ENCODE assay signal across 11 cellular contexts in genomic region chr5:6730407-6730806, GRCh38. TPM values are rescaled to one million over a fixed set of nuclear protein-coding genes. Genes with fewer than 3 reads are reported as not detected.
DNase-seq lines count a peak whose midpoint lies in the region; ATAC-seq lines count a peak whose summit lies in the region.
"Had no signal": no experiment of that assay in that cellular context is flagged by ENCODE, and none has a peak within 500 bp of the region (broad histone marks: within the 10 kb centered on the region; RNA-seq: fewer than 3 reads in every experiment).

No MANE protein-coding gene starts in this region.

- no peak overlapping the region for H3K4ac ChIP-seq in mesenchymal stem cell (ENCODE audit: low read depth in 1 of 2, low read length in 2 of 2)

- peak overlapping the region in 1 of 2 experiments; percentile 24 for H3K18ac ChIP-seq in mesenchymal stem cell (ENCODE audit: low read depth in 1 of 2, low read length in 2 of 2)

- H2BK12ac ChIP-seq in mesenchymal stem cell (ENCODE audit: low read length in 2 of 2), result no peak overlapping the region

- H3K23ac ChIP-seq in mesenchymal stem cell (ENCODE audit: low read length in 2 of 2), result no peak overlapping the region

- WGBS in mesenchymal stem cell, result 76% methylated on average over 7 of the region's 8 CpGs

- H3K4me1 ChIP-seq in mesenchymal stem cell (ENCODE audit: control insufficient read depth, insufficient read depth, low read depth, low read length) (peaks cover 54% of the 10 kb centered on the region), SJCRH30 (peaks cover 4% of the 10 kb centered on the region; the same call in 1 of the 2 replicates)

- H3K79me1 ChIP-seq in mesenchymal stem cell (replicated peaks; ENCODE audit: low read length, poor library complexity, severe bottlenecking), result peaks cover 16% of the 10 kb centered on the region

- H3K27me3 ChIP-seq in mesenchymal stem cell (ENCODE audit: control insufficient read depth in 1 of 2, insufficient read depth in 1 of 2, low read length in 2 of 2) (no peaks in the 10 kb centered on the region), SJCRH30 (no peaks in the 10 kb centered on the region)
- H3K27me3 ChIP-seq: esophagus muscularis mucosa had no signal

- peak; percentile 24 for ATAC-seq in GM18868 (IDR thresholded peaks at IDR 0.05; ENCODE audit: unreplicated experiment)
- peak; percentile 35 for ATAC-seq in GM21737 (IDR thresholded peaks at IDR 0.05; ENCODE audit: unreplicated experiment)
- ATAC-seq in HG02938 (IDR thresholded peaks at IDR 0.05; ENCODE audit: unreplicated experiment), result no peak
- ATAC-seq: right cardiac atrium had no signal

- H3K4me2 ChIP-seq in mesenchymal stem cell (ENCODE audit: low read length, poor library complexity, severe bottlenecking), result no peak overlapping the region

- H3K9me3 ChIP-seq in mesenchymal stem cell (ENCODE audit: control insufficient read depth, low read length) (no peaks in the 10 kb centered on the region), SJCRH30 (replicated peaks) (no peaks in the 10 kb centered on the region)
- H3K9me3 ChIP-seq: esophagus muscularis mucosa had no signal

- H2BK5ac ChIP-seq in mesenchymal stem cell (ENCODE audit: low read depth, low read length, poor library complexity, severe bottlenecking), result no peak overlapping the region

- H3K36me3 ChIP-seq in mesenchymal stem cell (ENCODE audit: control insufficient read depth in 1 of 2, insufficient read depth in 2 of 2, low read depth in 1 of 2, low read length in 2 of 2) (peaks cover 8 to 9% of the 10 kb centered on the region in 2 experiments), SJCRH30 (no peaks in the 10 kb centered on the region)

- H3K9ac ChIP-seq in mesenchymal stem cell (ENCODE audit: low read length), result peak overlapping the region; percentile 36

- DNase-seq in OCI-M1 (lab: John Stamatoyannopoulos, UW), result peak; percentile 22
- no peak for DNase-seq in mesenchymal stem cell
- no peak for DNase-seq in NCI-H1694 treated with DMSO at 0.1 percent for 48 hours (lab: John Stamatoyannopoulos, UW)
- DNase-seq in SJCRH30, result no peak
- no peak for DNase-seq in NCI-H2081 (lab: John Stamatoyannopoulos, UW)
- DNase-seq: NCI-H1436, right cardiac atrium had no signal

- H2BK15ac ChIP-seq in mesenchymal stem cell (ENCODE audit: low read depth, poor library complexity, severe bottlenecking), result no peak overlapping the region

- no peak overlapping the region for H4K8ac ChIP-seq in mesenchymal stem cell (ENCODE audit: low read length)

- no peak overlapping the region for H2BK120ac ChIP-seq in mesenchymal stem cell (ENCODE audit: low read depth, low read length)

- H2AFZ ChIP-seq in mesenchymal stem cell (ENCODE audit: low read depth, low read length), result no peak overlapping the region

- no peak overlapping the region for H3K14ac ChIP-seq in mesenchymal stem cell (ENCODE audit: low read length in 2 of 2)

- H3K27ac ChIP-seq in mesenchymal stem cell (ENCODE audit: low read length, poor library complexity, severe bottlenecking) (no peak overlapping the region), SJCRH30 (no peak overlapping the region)
- H3K27ac ChIP-seq: esophagus muscularis mucosa had no signal

- no peak overlapping the region for H2AK5ac ChIP-seq in mesenchymal stem cell (ENCODE audit: low read length, severe bottlenecking)

- no peak overlapping the region for H3K4me3 ChIP-seq in mesenchymal stem cell (ENCODE audit: insufficient read depth in 1 of 2, low read depth in 1 of 2, low read length in 2 of 2)
- no peak overlapping the region for H3K4me3 ChIP-seq in SJCRH30
- H3K4me3 ChIP-seq: esophagus muscularis mucosa had no signal

- peak overlapping the region; percentile 41 for H4K91ac ChIP-seq in mesenchymal stem cell (ENCODE audit: low read length)

RNA-seq across cellular contexts. Expression of gene TENT4A, which starts 17.2 kb away (rescaled TPM):
- polyA plus RNA-seq in mesenchymal stem cell (2013, experiment 1 of 2), result 18.7 TPM
- 19.1 TPM for polyA plus RNA-seq in mesenchymal stem cell (2013, experiment 2 of 2)
- total RNA-seq in SJCRH30 (2014; rRNA removed; shearing (Covaris generic)), result 21.5 and 21.6 TPM in 2 replicates
